ENCODE assay signal across 16 cellular contexts in the genomic region with DNA sequence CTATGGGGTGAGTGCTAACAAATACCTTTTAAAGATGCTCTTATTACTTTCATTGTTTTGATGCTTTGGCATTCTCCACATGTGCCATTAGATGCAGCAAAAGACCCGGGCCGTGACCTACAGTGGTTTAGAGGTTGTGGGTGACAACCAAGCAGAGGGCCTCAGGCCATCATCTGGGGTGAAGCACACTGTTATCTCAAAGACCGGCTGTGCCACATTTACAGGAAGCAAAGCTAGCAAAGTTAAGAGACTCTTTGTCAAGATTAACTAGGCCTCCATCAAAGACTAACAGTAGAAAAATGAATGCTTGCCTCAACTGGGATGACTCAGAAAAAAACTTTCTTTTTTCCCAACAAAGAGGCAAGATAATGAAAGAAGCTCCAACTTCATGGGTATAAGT.
"Had no signal": no experiment of that assay in that cellular context is flagged by ENCODE, and none has a peak within 500 bp of the region (broad histone marks: within the 10 kb centered on the region; RNA-seq: fewer than 3 reads in every experiment).

No MANE protein-coding gene starts in this region.

- H2AFZ ChIP-seq: neural progenitor cell, parathyroid adenoma had no signal

- H3K9ac ChIP-seq: neural progenitor cell, parathyroid adenoma had no signal

- H3K36me3 Mint-ChIP-seq: activated naive CD8-positive, alpha-beta T cell; mesothelial cell of epicardium; neural progenitor cell had no signal

- H3K4me3 ChIP-seq: breast epithelium, neural progenitor cell, skin epidermis, stomach, thyroid gland had no signal

- H3K27ac ChIP-seq: breast epithelium, neural progenitor cell, parathyroid adenoma, skin epidermis, stomach, thyroid gland had no signal

- H3K4me2 ChIP-seq: neural progenitor cell had no signal

- ATAC-seq: activated CD4-positive, CD25-positive, alpha-beta regulatory T cell treated with anti-CD3 and anti-CD28 coated beads, Interleukin-2, amount 50 U/mL, for 24 hours had no signal

- H3K36me3 ChIP-seq: breast epithelium, neural progenitor cell, stomach, thyroid gland had no signal

- H3K9me3 Mint-ChIP-seq: endodermal cell, mesothelial cell of epicardium, neural progenitor cell had no signal

- DNase-seq: activated CD4-positive, alpha-beta T cell treated with anti-CD3 and anti-CD28 coated beads, Interleukin-2, amount 50 U/mL, for 48 hours; activated gamma-delta T cell; activated T-cell treated with anti-CD3 and anti-CD28 coated beads, Interleukin-2, amount 50 U/mL, for 48 hours; endodermal cell; hypothalamus; retina; stimulated activated CD4-positive, alpha-beta T cell treated with anti-CD3 and anti-CD28 coated beads, Interleukin-4, amount 100 ng/mL, for 4 hours; stomach; thyroid gland had no signal

- H3K27me3 Mint-ChIP-seq: activated naive CD8-positive, alpha-beta T cell had no signal

- H3K4me1 ChIP-seq: breast epithelium, neural progenitor cell, parathyroid adenoma, stomach, thyroid gland had no signal

- H3K27me3 ChIP-seq: breast epithelium, neural progenitor cell, stomach, thyroid gland had no signal

- H3K9me3 ChIP-seq: breast epithelium, stomach, thyroid gland had no signal

- H3K27ac Mint-ChIP-seq: activated naive CD8-positive, alpha-beta T cell; endodermal cell; mesothelial cell of epicardium; neural progenitor cell had no signal

- H3K4me3 Mint-ChIP-seq: activated naive CD8-positive, alpha-beta T cell; endodermal cell; mesothelial cell of epicardium; neural progenitor cell had no signal

- H3K79me2 ChIP-seq: parathyroid adenoma had no signal
